13 cellular contexts compared by ENCODE assay signal in the genomic region with DNA sequence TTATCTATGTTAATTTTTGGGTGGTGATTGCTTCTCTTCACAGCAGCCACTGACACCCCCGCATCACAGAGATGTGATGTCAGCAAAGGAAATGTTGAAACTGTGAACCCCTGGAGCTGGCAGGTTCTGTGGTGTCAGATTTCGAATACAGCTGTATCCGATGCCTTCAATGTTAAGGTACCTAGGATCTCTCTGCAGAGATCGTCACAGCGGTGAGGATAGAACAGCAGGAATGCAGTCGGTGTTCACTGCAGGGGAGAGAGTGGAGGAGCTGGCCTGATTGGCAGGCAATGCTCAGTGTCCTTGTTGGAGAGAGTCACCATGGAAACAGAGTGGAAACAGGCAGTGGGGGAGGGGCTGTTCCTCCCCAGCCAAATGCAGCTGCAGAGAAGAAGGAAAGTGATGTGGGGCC.
A peak's percentile ranks its signal among the peaks of the same experiment; 100 is the strongest.
DNase-seq lines count a peak whose midpoint lies in the region; ATAC-seq and TF ChIP-seq lines count a peak whose summit lies in the region.
"Had no signal": no experiment of that assay in that cellular context is flagged by ENCODE, and none has a peak within 500 bp of the region (broad histone marks: within the 10 kb centered on the region; RNA-seq: fewer than 3 reads in every experiment).

No MANE protein-coding gene starts in this region.

- H3K4me3 ChIP-seq in esophagus squamous epithelium = no peak overlapping the region
- H3K4me3 ChIP-seq: GM23248, pancreas had no signal

- H3K9me3 Mint-ChIP-seq in stimulated activated naive B cell treated with anti-CD40 and anti-IgM and Interleukin-4, amounts not matched to agents 10 μg/mL and 1 μg/mL and 100 μg/mL, for 72 hours = peaks cover 8% of the 10 kb centered on the region in 2 donors

- H3K27ac Mint-ChIP-seq in stimulated activated naive B cell treated with anti-CD40 and anti-IgM and Interleukin-4, amounts not matched to agents 10 μg/mL and 1 μg/mL and 100 μg/mL, for 72 hours = peak overlapping the region; percentile 53

- WGBS in esophagus squamous epithelium, 2 donors = 12 to 34% methylated on average over 5 to 6 of the region's 6 CpGs

- intact Hi-C loops in esophagus squamous epithelium (cut with DNase I) = no loop called here

- no peak for ATAC-seq in stimulated activated naive B cell treated with anti-CD40 and anti-IgM and Interleukin-4, amounts not matched to agents 10 μg/mL and 1 μg/mL and 100 μg/mL, for 72 hours (replicated peaks)

- no peak for TF ChIP-seq CTCF in esophagus squamous epithelium (IDR thresholded peaks at IDR 0.05)

- peaks cover 0 to 15% (median 0%) of the 10 kb centered on the region in 3 donors for H3K9me3 ChIP-seq in esophagus squamous epithelium
- H3K9me3 ChIP-seq: pancreas had no signal

- peaks cover 0 to 5% of the 10 kb centered on the region in 2 donors for H3K36me3 Mint-ChIP-seq in stimulated activated naive B cell treated with anti-CD40 and anti-IgM and Interleukin-4, amounts not matched to agents 10 μg/mL and 1 μg/mL and 100 μg/mL, for 72 hours

- H3K27ac ChIP-seq in angular gyrus (ENCODE audit: low read depth, low read length) (peak overlapping the region; percentile 38), esophagus squamous epithelium (no peak overlapping the region)
- H3K27ac ChIP-seq: GM23248, pancreas, WERI-Rb-1 had no signal

- peak; percentile 43 for DNase-seq in NCI-H1105 treated with DMSO at 0.1 percent for 48 hours (lab: John Stamatoyannopoulos, UW)
- peak; percentile 95 for DNase-seq in left kidney (ENCODE audit: low read depth, low spot score)
- no peak for DNase-seq in stimulated activated naive B cell treated with anti-CD40 and anti-IgM and Interleukin-4, amounts not matched to agents 10 μg/mL and 1 μg/mL and 100 μg/mL, for 72 hours
- no peak for DNase-seq in D341Med (ENCODE audit: low spot score)
- DNase-seq in stimulated activated CD8-positive, alpha-beta memory T cell treated with anti-CD3 and anti-CD28 coated beads, Interleukin-4, amount 100 ng/mL, for 48 hours = no peak
- DNase-seq in esophagus squamous epithelium (lab: John Stamatoyannopoulos, UW) = no peak
- DNase-seq: activated gamma-delta T cell treated with Interleukin-2 at 50 U/mL for 16 hours; effector memory CD4-positive, alpha-beta T cell; GM23248; NCI-H345; pancreas; WERI-Rb-1 had no signal

- H3K4me3 Mint-ChIP-seq in stimulated activated naive B cell treated with anti-CD40 and anti-IgM and Interleukin-4, amounts not matched to agents 10 μg/mL and 1 μg/mL and 100 μg/mL, for 72 hours = no peak overlapping the region

- no peaks in the 10 kb centered on the region for H3K27me3 ChIP-seq in esophagus squamous epithelium
- H3K27me3 ChIP-seq: pancreas had no signal

- TF ChIP-seq POLR2A in esophagus squamous epithelium (IDR thresholded peaks at IDR 0.05) = no peak

- H3K27me3 Mint-ChIP-seq in stimulated activated naive B cell treated with anti-CD40 and anti-IgM and Interleukin-4, amounts not matched to agents 10 μg/mL and 1 μg/mL and 100 μg/mL, for 72 hours = peaks cover 8 to 9% of the 10 kb centered on the region in 2 donors

- H3K4me1 ChIP-seq in esophagus squamous epithelium = no peaks in the 10 kb centered on the region
- H3K4me1 ChIP-seq: pancreas had no signal

- no peaks in the 10 kb centered on the region for H3K36me3 ChIP-seq in esophagus squamous epithelium
- H3K36me3 ChIP-seq: pancreas, WERI-Rb-1 had no signal

- H3K4me1 Mint-ChIP-seq in stimulated activated naive B cell treated with anti-CD40 and anti-IgM and Interleukin-4, amounts not matched to agents 10 μg/mL and 1 μg/mL and 100 μg/mL, for 72 hours = peaks cover 0 to 2% of the 10 kb centered on the region in 2 donors

Comparison
In these comparisons a context has a peak if more than half of its experiments do, and no peak if none do; other contexts are left out.
1. DNase-seq: peak in NCI-H1105 treated with DMSO at 0.1 percent for 48 hours (single experiment) and left kidney (single experiment); none in stimulated activated naive B cell treated with anti-CD40 and anti-IgM and Interleukin-4, amounts not matched to agents 10 μg/mL and 1 μg/mL and 100 μg/mL, for 72 hours (single experiment), D341Med (single experiment), stimulated activated CD8-positive, alpha-beta memory T cell treated with anti-CD3 and anti-CD28 coated beads, Interleukin-4, amount 100 ng/mL, for 48 hours (single experiment) and esophagus squamous epithelium (single experiment).